ENCODE assay signal across 1 cellular context in the genomic region with DNA sequence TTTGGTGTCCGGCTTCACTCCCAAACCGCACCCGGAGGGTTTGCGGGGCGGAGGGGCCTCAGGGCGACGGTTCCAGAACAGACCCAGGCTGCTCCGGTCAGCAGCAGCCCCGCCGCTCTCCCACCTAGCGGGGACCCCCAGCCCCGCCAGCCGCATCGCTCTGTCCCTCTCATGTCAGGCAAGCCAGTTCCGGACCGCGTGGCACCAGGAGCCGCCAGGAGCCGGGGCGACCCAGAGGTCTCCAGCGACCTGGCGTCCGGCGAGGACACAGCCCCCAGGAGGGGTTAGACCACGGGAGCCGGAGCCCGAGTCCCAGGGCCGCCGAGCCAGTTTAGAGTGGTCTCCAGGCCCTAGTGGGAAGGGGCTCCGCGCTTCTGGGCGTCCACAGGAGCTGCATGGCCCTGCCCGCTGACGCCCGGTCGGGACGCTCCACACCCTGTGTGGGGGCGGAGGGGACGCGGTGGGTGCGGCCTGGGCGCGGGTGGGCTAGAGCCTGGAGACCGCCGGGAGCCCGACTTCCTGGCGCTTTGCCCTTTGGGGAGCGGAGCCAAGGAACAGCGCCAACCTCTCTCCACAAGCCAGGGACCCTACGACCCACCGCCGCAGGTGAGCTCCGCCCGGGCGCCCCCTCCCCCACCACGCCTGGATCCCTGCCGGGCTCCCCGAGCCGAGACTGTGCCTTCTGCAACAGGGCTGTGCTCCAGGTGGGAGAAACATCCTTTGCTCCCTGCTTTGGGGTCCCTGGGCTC.
TF ChIP-seq lines count a peak whose summit lies in the region.

No MANE protein-coding gene starts in this region.

TF ChIP-seq in HepG2, 621 proteins besides CTCF, POLR2A, EP300 and RAD21 (continued from another document and continues in another):
- TF ChIP-seq, protein P1, sequence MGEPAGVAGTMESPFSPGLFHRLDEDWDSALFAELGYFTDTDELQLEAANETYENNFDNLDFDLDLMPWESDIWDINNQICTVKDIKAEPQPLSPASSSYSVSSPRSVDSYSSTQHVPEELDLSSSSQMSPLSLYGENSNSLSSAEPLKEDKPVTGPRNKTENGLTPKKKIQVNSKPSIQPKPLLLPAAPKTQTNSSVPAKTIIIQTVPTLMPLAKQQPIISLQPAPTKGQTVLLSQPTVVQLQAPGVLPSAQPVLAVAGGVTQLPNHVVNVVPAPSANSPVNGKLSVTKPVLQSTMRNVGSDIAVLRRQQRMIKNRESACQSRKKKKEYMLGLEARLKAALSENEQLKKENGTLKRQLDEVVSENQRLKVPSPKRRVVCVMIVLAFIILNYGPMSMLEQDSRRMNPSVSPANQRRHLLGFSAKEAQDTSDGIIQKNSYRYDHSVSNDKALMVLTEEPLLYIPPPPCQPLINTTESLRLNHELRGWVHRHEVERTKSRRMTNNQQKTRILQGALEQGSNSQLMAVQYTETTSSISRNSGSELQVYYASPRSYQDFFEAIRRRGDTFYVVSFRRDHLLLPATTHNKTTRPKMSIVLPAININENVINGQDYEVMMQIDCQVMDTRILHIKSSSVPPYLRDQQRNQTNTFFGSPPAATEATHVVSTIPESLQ (CRISPR knock-in tag; conservative IDR thresholded peaks at IDR 0.05), result no peak
- TF ChIP-seq, protein P2, sequence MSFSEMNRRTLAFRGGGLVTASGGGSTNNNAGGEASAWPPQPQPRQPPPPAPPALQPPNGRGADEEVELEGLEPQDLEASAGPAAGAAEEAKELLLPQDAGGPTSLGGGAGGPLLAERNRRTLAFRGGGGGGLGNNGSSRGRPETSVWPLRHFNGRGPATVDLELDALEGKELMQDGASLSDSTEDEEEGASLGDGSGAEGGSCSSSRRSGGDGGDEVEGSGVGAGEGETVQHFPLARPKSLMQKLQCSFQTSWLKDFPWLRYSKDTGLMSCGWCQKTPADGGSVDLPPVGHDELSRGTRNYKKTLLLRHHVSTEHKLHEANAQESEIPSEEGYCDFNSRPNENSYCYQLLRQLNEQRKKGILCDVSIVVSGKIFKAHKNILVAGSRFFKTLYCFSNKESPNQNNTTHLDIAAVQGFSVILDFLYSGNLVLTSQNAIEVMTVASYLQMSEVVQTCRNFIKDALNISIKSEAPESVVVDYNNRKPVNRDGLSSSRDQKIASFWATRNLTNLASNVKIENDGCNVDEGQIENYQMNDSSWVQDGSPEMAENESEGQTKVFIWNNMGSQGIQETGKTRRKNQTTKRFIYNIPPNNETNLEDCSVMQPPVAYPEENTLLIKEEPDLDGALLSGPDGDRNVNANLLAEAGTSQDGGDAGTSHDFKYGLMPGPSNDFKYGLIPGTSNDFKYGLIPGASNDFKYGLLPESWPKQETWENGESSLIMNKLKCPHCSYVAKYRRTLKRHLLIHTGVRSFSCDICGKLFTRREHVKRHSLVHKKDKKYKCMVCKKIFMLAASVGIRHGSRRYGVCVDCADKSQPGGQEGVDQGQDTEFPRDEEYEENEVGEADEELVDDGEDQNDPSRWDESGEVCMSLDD (CRISPR knock-in tag; IDR thresholded peaks at IDR 0.05; ENCODE audit: borderline replicate concordance), result no peak
- TF ChIP-seq ZFP91 (CRISPR knock-in tag; IDR thresholded peaks at IDR 0.05; ENCODE audit: borderline replicate concordance) (peak; percentile 35; the same call in 1 of the 2 replicates), GABPA (IDR thresholded peaks at IDR 0.05; ENCODE audit: low read depth, low read length) (no peak), GABPA (CRISPR knock-in tag; IDR thresholded peaks at IDR 0.05; ENCODE audit: low read depth) (no peak), ZNF777 (CRISPR knock-in tag; IDR thresholded peaks at IDR 0.05) (peak; percentile 56), SKI (IDR thresholded peaks at IDR 0.05; ENCODE audit: partially characterized antibody) (no peak), ZNF709 (CRISPR knock-in tag; IDR thresholded peaks at IDR 0.05) (0 out of 2 replicates have a peak, but pooled peaks have one; percentile 39), HNF4A (CRISPR knock-in tag; IDR thresholded peaks at IDR 0.05) (no peak), BCL6 (CRISPR knock-in tag; IDR thresholded peaks at IDR 0.05) (no peak), ZNF543 (CRISPR knock-in tag; IDR thresholded peaks at IDR 0.05) (no peak), ZNF10 (CRISPR knock-in tag; IDR thresholded peaks at IDR 0.05; ENCODE audit: borderline replicate concordance, low read depth) (no peak), SOX13 (IDR thresholded peaks at IDR 0.05) (no peak), SOX13 (CRISPR knock-in tag; conservative IDR thresholded peaks at IDR 0.05 in 1 of 2, IDR thresholded peaks at IDR 0.05 in 1 of 2) (no peak), MED13 (CRISPR knock-in tag; IDR thresholded peaks at IDR 0.05) (no peak), ZNF646 (CRISPR knock-in tag; IDR thresholded peaks at IDR 0.05) (0 out of 2 replicates have a peak, but pooled peaks have one; percentile 12), KLF9 (CRISPR knock-in tag; IDR thresholded peaks at IDR 0.05; ENCODE audit: low read depth) (no peak), MTF1 (CRISPR knock-in tag; IDR thresholded peaks at IDR 0.05) (no peak), FOSL1 (CRISPR knock-in tag; IDR thresholded peaks at IDR 0.05; ENCODE audit: borderline replicate concordance) (no peak), HCFC1 (IDR thresholded peaks at IDR 0.05; ENCODE audit: low read depth, low read length) (no peak), ZNF207 (IDR thresholded peaks at IDR 0.05; ENCODE audit: borderline replicate concordance) (no peak), TBP (CRISPR knock-in tag; IDR thresholded peaks at IDR 0.05) (no peak), PHF20 (CRISPR knock-in tag; IDR thresholded peaks at IDR 0.05) (peak; percentile 26; the same call in 1 of the 2 replicates), GATAD2A (CRISPR knock-in tag; IDR thresholded peaks at IDR 0.05) (no peak), GPN1 (CRISPR knock-in tag; IDR thresholded peaks at IDR 0.05; ENCODE audit: borderline replicate concordance) (no peak), CEBPB (IDR thresholded peaks at IDR 0.05; ENCODE audit: borderline replicate concordance, low read depth, low read length) (no peak)
- TF ChIP-seq, protein P3, sequence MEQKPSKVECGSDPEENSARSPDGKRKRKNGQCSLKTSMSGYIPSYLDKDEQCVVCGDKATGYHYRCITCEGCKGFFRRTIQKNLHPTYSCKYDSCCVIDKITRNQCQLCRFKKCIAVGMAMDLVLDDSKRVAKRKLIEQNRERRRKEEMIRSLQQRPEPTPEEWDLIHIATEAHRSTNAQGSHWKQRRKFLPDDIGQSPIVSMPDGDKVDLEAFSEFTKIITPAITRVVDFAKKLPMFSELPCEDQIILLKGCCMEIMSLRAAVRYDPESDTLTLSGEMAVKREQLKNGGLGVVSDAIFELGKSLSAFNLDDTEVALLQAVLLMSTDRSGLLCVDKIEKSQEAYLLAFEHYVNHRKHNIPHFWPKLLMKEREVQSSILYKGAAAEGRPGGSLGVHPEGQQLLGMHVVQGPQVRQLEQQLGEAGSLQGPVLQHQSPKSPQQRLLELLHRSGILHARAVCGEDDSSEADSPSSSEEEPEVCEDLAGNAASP (CRISPR knock-in tag; IDR thresholded peaks at IDR 0.05; ENCODE audit: borderline replicate concordance), result no peak
- TF ChIP-seq, protein P4, sequence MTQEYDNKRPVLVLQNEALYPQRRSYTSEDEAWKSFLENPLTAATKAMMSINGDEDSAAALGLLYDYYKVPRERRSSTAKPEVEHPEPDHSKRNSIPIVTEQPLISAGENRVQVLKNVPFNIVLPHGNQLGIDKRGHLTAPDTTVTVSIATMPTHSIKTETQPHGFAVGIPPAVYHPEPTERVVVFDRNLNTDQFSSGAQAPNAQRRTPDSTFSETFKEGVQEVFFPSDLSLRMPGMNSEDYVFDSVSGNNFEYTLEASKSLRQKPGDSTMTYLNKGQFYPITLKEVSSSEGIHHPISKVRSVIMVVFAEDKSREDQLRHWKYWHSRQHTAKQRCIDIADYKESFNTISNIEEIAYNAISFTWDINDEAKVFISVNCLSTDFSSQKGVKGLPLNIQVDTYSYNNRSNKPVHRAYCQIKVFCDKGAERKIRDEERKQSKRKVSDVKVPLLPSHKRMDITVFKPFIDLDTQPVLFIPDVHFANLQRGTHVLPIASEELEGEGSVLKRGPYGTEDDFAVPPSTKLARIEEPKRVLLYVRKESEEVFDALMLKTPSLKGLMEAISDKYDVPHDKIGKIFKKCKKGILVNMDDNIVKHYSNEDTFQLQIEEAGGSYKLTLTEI (CRISPR knock-in tag; conservative IDR thresholded peaks at IDR 0.05), result no peak
- TF ChIP-seq, protein P5, sequence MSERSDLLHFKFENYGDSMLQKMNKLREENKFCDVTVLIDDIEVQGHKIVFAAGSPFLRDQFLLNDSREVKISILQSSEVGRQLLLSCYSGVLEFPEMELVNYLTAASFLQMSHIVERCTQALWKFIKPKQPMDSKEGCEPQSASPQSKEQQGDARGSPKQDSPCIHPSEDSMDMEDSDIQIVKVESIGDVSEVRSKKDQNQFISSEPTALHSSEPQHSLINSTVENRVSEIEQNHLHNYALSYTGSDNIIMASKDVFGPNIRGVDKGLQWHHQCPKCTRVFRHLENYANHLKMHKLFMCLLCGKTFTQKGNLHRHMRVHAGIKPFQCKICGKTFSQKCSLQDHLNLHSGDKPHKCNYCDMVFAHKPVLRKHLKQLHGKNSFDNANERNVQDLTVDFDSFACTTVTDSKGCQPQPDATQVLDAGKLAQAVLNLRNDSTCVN (CRISPR knock-in tag; IDR thresholded peaks at IDR 0.05; ENCODE audit: borderline replicate concordance), result no peak
- TF ChIP-seq, protein P6, sequence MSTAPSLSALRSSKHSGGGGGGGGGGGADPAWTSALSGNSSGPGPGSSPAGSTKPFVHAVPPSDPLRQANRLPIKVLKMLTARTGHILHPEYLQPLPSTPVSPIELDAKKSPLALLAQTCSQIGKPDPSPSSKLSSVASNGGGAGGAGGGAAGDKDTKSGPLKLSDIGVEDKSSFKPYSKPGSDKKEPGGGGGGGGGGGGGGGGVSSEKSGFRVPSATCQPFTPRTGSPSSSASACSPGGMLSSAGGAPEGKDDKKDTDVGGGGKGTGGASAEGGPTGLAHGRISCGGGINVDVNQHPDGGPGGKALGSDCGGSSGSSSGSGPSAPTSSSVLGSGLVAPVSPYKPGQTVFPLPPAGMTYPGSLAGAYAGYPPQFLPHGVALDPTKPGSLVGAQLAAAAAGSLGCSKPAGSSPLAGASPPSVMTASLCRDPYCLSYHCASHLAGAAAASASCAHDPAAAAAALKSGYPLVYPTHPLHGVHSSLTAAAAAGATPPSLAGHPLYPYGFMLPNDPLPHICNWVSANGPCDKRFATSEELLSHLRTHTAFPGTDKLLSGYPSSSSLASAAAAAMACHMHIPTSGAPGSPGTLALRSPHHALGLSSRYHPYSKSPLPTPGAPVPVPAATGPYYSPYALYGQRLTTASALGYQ (CRISPR knock-in tag; IDR thresholded peaks at IDR 0.05), result no peak; the same call in 1 of the 2 replicates
- TF ChIP-seq, protein P7, sequence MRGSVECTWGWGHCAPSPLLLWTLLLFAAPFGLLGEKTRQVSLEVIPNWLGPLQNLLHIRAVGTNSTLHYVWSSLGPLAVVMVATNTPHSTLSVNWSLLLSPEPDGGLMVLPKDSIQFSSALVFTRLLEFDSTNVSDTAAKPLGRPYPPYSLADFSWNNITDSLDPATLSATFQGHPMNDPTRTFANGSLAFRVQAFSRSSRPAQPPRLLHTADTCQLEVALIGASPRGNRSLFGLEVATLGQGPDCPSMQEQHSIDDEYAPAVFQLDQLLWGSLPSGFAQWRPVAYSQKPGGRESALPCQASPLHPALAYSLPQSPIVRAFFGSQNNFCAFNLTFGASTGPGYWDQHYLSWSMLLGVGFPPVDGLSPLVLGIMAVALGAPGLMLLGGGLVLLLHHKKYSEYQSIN (CRISPR knock-in tag; IDR thresholded peaks at IDR 0.05; ENCODE audit: borderline replicate concordance), result no peak
